9 cellular contexts compared by ENCODE assay signal in the genomic region with DNA sequence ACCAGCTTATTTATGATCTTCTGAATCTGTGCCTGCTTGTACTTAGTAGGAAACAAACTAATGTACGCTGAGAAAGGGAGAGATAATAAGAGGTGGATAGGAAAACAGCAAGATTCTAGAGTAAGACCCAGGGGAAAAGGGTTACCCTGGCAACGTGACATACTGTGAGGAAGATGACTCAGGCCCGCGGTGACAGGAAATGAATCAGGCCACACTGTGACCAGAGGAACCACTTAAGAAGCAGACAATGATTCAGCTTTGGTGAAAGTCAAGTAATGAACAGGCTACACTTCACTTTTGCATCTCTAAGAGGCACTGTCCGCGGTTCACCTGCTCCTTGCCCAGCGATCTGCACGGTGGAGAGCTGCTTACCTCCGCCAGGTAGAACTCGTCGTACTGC.
A peak's percentile ranks its signal among the peaks of the same experiment; 100 is the strongest.
DNase-seq lines count a peak whose midpoint lies in the region; ATAC-seq and TF ChIP-seq lines count a peak whose summit lies in the region.
"Had no signal": no experiment of that assay in that cellular context is flagged by ENCODE, and none has a peak within 500 bp of the region (broad histone marks: within the 10 kb centered on the region; RNA-seq: fewer than 3 reads in every experiment).

No MANE protein-coding gene starts in this region.

- no peaks in the 10 kb centered on the region for H3K9me3 ChIP-seq in suprapubic skin

- no peaks in the 10 kb centered on the region for H3K36me3 Mint-ChIP-seq in activated CD4-positive, alpha-beta T cell treated with anti-CD3 and anti-CD28 coated beads for 36 hours (ENCODE audit: low read depth)
- H3K36me3 Mint-ChIP-seq in activated CD8-positive, alpha-beta memory T cell treated with anti-CD3 and anti-CD28 coated beads, Interleukin-2, amount 10 ng/mL, durations not matched to agents 7 days and 5 days, result no peaks in the 10 kb centered on the region
- no peaks in the 10 kb centered on the region for H3K36me3 Mint-ChIP-seq in memory B cell

- peaks cover 7% of the 10 kb centered on the region for H3K4me1 Mint-ChIP-seq in activated CD4-positive, alpha-beta T cell treated with anti-CD3 and anti-CD28 coated beads for 36 hours
- peaks cover 7% of the 10 kb centered on the region for H3K4me1 Mint-ChIP-seq in activated CD8-positive, alpha-beta memory T cell treated with anti-CD3 and anti-CD28 coated beads, Interleukin-2, amount 10 ng/mL, durations not matched to agents 7 days and 5 days
- H3K4me1 Mint-ChIP-seq in memory B cell, result no peaks in the 10 kb centered on the region

- DNase-seq in activated CD4-positive, alpha-beta T cell treated with anti-CD3 and anti-CD28 coated beads for 36 hours, result peak; percentile 83
- DNase-seq in activated CD4-positive, alpha-beta T cell treated with anti-CD3 and anti-CD28 coated beads for 1 hour, result no peak
- DNase-seq in NAMALWA (ENCODE audit: low spot score) (peak; percentile 47), memory B cell (ENCODE audit: low spot score in 2 of 2) (no peak), NCI-H1694 treated with DMSO at 0.1 percent for 48 hours (lab: John Stamatoyannopoulos, UW) (no peak), suprapubic skin (ENCODE audit: low spot score in 2 of 2) (no peak)
- DNase-seq in activated CD8-positive, alpha-beta memory T cell treated with anti-CD3 and anti-CD28 coated beads, Interleukin-2, amount 10 ng/mL, durations not matched to agents 7 days and 5 days, result peak; percentile 71

- no peak overlapping the region for H3K27ac Mint-ChIP-seq in activated CD4-positive, alpha-beta T cell treated with anti-CD3 and anti-CD28 coated beads for 36 hours
- no peak overlapping the region for H3K27ac Mint-ChIP-seq in activated CD8-positive, alpha-beta memory T cell treated with anti-CD3 and anti-CD28 coated beads, Interleukin-2, amount 10 ng/mL, durations not matched to agents 7 days and 5 days
- no peak overlapping the region for H3K27ac Mint-ChIP-seq in memory B cell
- H3K27ac Mint-ChIP-seq: dendritic cell treated with granulocyte-macrophage colony-stimulating factor and Interleukin-4, amounts not matched to agents 40 ng/mL and 50 ng/mL, for 4 days had no signal

- WGBS in suprapubic skin, result 72% methylated on average over 11 of the region's 11 CpGs

- no peaks in the 10 kb centered on the region for H3K36me3 ChIP-seq in suprapubic skin

- POLR2A ChIA-PET in activated CD4-positive, alpha-beta T cell treated with anti-CD3 and anti-CD28 coated beads for 36 hours (lab: Charles Lee), result no interaction called here

- no peak overlapping the region for H3K27ac ChIP-seq in suprapubic skin

- H3K27me3 Mint-ChIP-seq in activated CD4-positive, alpha-beta T cell treated with anti-CD3 and anti-CD28 coated beads for 36 hours, result peaks cover 14% of the 10 kb centered on the region
- H3K27me3 Mint-ChIP-seq in activated CD8-positive, alpha-beta memory T cell treated with anti-CD3 and anti-CD28 coated beads, Interleukin-2, amount 10 ng/mL, durations not matched to agents 7 days and 5 days, result peaks cover 25% of the 10 kb centered on the region
- no peaks in the 10 kb centered on the region for H3K27me3 Mint-ChIP-seq in memory B cell
- H3K27me3 Mint-ChIP-seq: dendritic cell treated with granulocyte-macrophage colony-stimulating factor and Interleukin-4, amounts not matched to agents 40 ng/mL and 50 ng/mL, for 4 days had no signal

- no peaks in the 10 kb centered on the region for H3K9me3 Mint-ChIP-seq in activated CD4-positive, alpha-beta T cell treated with anti-CD3 and anti-CD28 coated beads for 36 hours (ENCODE audit: low read depth)
- H3K9me3 Mint-ChIP-seq in activated CD8-positive, alpha-beta memory T cell treated with anti-CD3 and anti-CD28 coated beads, Interleukin-2, amount 10 ng/mL, durations not matched to agents 7 days and 5 days (ENCODE audit: low read depth), result no peaks in the 10 kb centered on the region
- H3K9me3 Mint-ChIP-seq in memory B cell, result peaks cover 4% of the 10 kb centered on the region

- intact Hi-C loops in activated CD4-positive, alpha-beta T cell treated with anti-CD3 and anti-CD28 coated beads for 36 hours (cut with DNase I, micrococcal nuclease), result loop anchor here (2.0 to 5.0 kb wide), 3 partner anchors 369 to 1126 kb away; no protein-coding TSS in a partner anchor

- H3K4me3 Mint-ChIP-seq in activated CD4-positive, alpha-beta T cell treated with anti-CD3 and anti-CD28 coated beads for 36 hours, result no peak overlapping the region
- no peak overlapping the region for H3K4me3 Mint-ChIP-seq in activated CD8-positive, alpha-beta memory T cell treated with anti-CD3 and anti-CD28 coated beads, Interleukin-2, amount 10 ng/mL, durations not matched to agents 7 days and 5 days
- no peak overlapping the region for H3K4me3 Mint-ChIP-seq in memory B cell
- H3K4me3 Mint-ChIP-seq: dendritic cell treated with granulocyte-macrophage colony-stimulating factor and Interleukin-4, amounts not matched to agents 40 ng/mL and 50 ng/mL, for 4 days had no signal

- peak; percentile 99 for ATAC-seq in activated CD4-positive, alpha-beta T cell treated with anti-CD3 and anti-CD28 coated beads for 36 hours
- ATAC-seq in HG02623 (IDR thresholded peaks at IDR 0.05; ENCODE audit: unreplicated experiment), result peak; percentile 81
- peak; percentile 79 for ATAC-seq in activated CD8-positive, alpha-beta memory T cell treated with anti-CD3 and anti-CD28 coated beads, Interleukin-2, amount 10 ng/mL, durations not matched to agents 7 days and 5 days
- peak; percentile 21 for ATAC-seq in memory B cell (ENCODE audit: low read depth)

- H3K27me3 ChIP-seq in suprapubic skin, result no peaks in the 10 kb centered on the region

- CTCF ChIA-PET in activated CD4-positive, alpha-beta T cell treated with anti-CD3 and anti-CD28 coated beads for 36 hours (lab: Charles Lee), result interaction anchor here (0.7 kb wide), 1 partner anchor 1134 kb away, joined by 4 read pairs; no protein-coding TSS in a partner anchor
- CTCF ChIA-PET in activated CD8-positive, alpha-beta memory T cell treated with anti-CD3 and anti-CD28 coated beads, Interleukin-2, amount 10 ng/mL, durations not matched to agents 7 days and 5 days (lab: Charles Lee), result no interaction called here

- H3K4me1 ChIP-seq in suprapubic skin, result no peaks in the 10 kb centered on the region

- H3K4me3 ChIP-seq in suprapubic skin, result no peak overlapping the region

- no peak for TF ChIP-seq POLR2A in suprapubic skin (IDR thresholded peaks at IDR 0.05)

- TF ChIP-seq CTCF in suprapubic skin (IDR thresholded peaks at IDR 0.05), result no peak

- no peak for TF ChIP-seq EP300 in suprapubic skin (IDR thresholded peaks at IDR 0.05)

Comparison
In these comparisons a context has a peak if more than half of its experiments do, and no peak if none do; other contexts are left out.
1. DNase-seq: peak in activated CD4-positive, alpha-beta T cell treated with anti-CD3 and anti-CD28 coated beads for 36 hours (single experiment), NAMALWA (single experiment) and activated CD8-positive, alpha-beta memory T cell treated with anti-CD3 and anti-CD28 coated beads, Interleukin-2, amount 10 ng/mL, durations not matched to agents 7 days and 5 days (single experiment); none in activated CD4-positive, alpha-beta T cell treated with anti-CD3 and anti-CD28 coated beads for 1 hour (single experiment), memory B cell (0 of 2), NCI-H1694 treated with DMSO at 0.1 percent for 48 hours (single experiment) and suprapubic skin (0 of 2).
2. ATAC-seq: peak in every context shown above with its lines; median percentile 99 in activated CD4-positive, alpha-beta T cell treated with anti-CD3 and anti-CD28 coated beads for 36 hours; 81 in HG02623; 79 in activated CD8-positive, alpha-beta memory T cell treated with anti-CD3 and anti-CD28 coated beads, Interleukin-2, amount 10 ng/mL, durations not matched to agents 7 days and 5 days; 21 in memory B cell.